8 cellular contexts compared by ENCODE assay signal in genomic region chr16:66606000-66606751, GRCh38. TPM values are rescaled to one million over a fixed set of nuclear protein-coding genes. Genes with fewer than 3 reads are reported as not detected.
DNase-seq lines count a peak whose midpoint lies in the region; ATAC-seq and TF ChIP-seq lines count a peak whose summit lies in the region.

No MANE protein-coding gene starts in this region.

- H3K4me3 Mint-ChIP-seq in IgD-negative memory B cell (peak overlapping the region; percentile 69 to 91 (median 80)), neural progenitor cell (peak overlapping the region; percentile 83)
- peak overlapping the region; percentile 74 for H3K4me3 Mint-ChIP-seq in central memory CD8-positive, alpha-beta T cell

- H2AFZ ChIP-seq in DND-41 (ENCODE audit: low read depth, low read length) (no peak overlapping the region), neural progenitor cell (replicated peaks) (no peak overlapping the region)

- H3K4me1 Mint-ChIP-seq in IgD-negative memory B cell (peaks cover 20 to 26% (median 20%) of the 10 kb centered on the region in 3 donors), neural progenitor cell (peaks cover 31% of the 10 kb centered on the region)
- H3K4me1 Mint-ChIP-seq in central memory CD8-positive, alpha-beta T cell = peaks cover 42% of the 10 kb centered on the region

- H3K9me3 Mint-ChIP-seq in IgD-negative memory B cell (peaks cover 0 to 4% (median 0%) of the 10 kb centered on the region in 3 donors), neural progenitor cell (no peaks in the 10 kb centered on the region)
- no peaks in the 10 kb centered on the region for H3K9me3 Mint-ChIP-seq in central memory CD8-positive, alpha-beta T cell

- H3K27me3 Mint-ChIP-seq in IgD-negative memory B cell (peaks cover 25% of the 10 kb centered on the region), neural progenitor cell (ENCODE audit: insufficient read depth, low read depth) (peaks cover 8% of the 10 kb centered on the region)
- H3K27me3 Mint-ChIP-seq in central memory CD8-positive, alpha-beta T cell = no peaks in the 10 kb centered on the region

- H3K36me3 Mint-ChIP-seq in IgD-negative memory B cell (no peaks in the 10 kb centered on the region), neural progenitor cell (peaks cover 15% of the 10 kb centered on the region)
- peaks cover 25% of the 10 kb centered on the region for H3K36me3 Mint-ChIP-seq in central memory CD8-positive, alpha-beta T cell (ENCODE audit: insufficient read depth)

- DNase-seq in DND-41 = no peak
- DNase-seq in central memory CD8-positive, alpha-beta T cell (ENCODE audit: low spot score in 2 of 2) = no peak
- no peak for DNase-seq in neural progenitor cell (ENCODE audit: low spot score)
- DNase-seq in GOT3 (lab: John Stamatoyannopoulos, UW) = no peak
- DNase-seq in putamen (ENCODE audit: low spot score) = no peak

- peak overlapping the region; percentile 92 for H3K9ac ChIP-seq in DND-41 (ENCODE audit: low read depth, low read length)
- H3K9ac ChIP-seq in neural progenitor cell = peak overlapping the region; percentile 62

- H3K36me3 ChIP-seq in DND-41 (ENCODE audit: insufficient read depth, low read length) = peaks cover 50% of the 10 kb centered on the region
- H3K36me3 ChIP-seq in neural progenitor cell = no peaks in the 10 kb centered on the region

- H3F3A ChIP-seq in neural progenitor cell (ENCODE audit: low read depth) = peaks cover 29% of the 10 kb centered on the region

- H3K4me1 ChIP-seq in DND-41 (ENCODE audit: insufficient read depth, low read length) = peaks cover 43% of the 10 kb centered on the region
- H3K4me1 ChIP-seq in neural progenitor cell = peaks cover 9% of the 10 kb centered on the region

- H3K4me2 ChIP-seq in DND-41 (ENCODE audit: insufficient read depth, low read length) (peak overlapping the region; percentile 95), neural progenitor cell (peak overlapping the region; percentile 85)

- peak overlapping the region; percentile 76 for H3K27ac ChIP-seq in DND-41 (ENCODE audit: low read length)
- H3K27ac ChIP-seq in neural progenitor cell = no peak overlapping the region

- H3K27me3 ChIP-seq in DND-41 (ENCODE audit: insufficient read depth, low read length, poor library complexity) (no peaks in the 10 kb centered on the region), neural progenitor cell (no peaks in the 10 kb centered on the region)

- peak overlapping the region in 1 of 3 donors; percentile 56 for H3K27ac Mint-ChIP-seq in IgD-negative memory B cell
- peak overlapping the region; percentile 60 for H3K27ac Mint-ChIP-seq in central memory CD8-positive, alpha-beta T cell (ENCODE audit: low read depth)
- H3K27ac Mint-ChIP-seq in neural progenitor cell = no peak overlapping the region

- peaks cover 53% of the 10 kb centered on the region for H4K20me1 ChIP-seq in DND-41 (ENCODE audit: insufficient read depth, low read length)
- H4K20me1 ChIP-seq in neural progenitor cell (ENCODE audit: low read depth) = peaks cover 51% of the 10 kb centered on the region

- TF ChIP-seq CTCF in DND-41 (IDR thresholded peaks at IDR 0.05; ENCODE audit: borderline replicate concordance, extremely low read depth, low read length, poor library complexity, severe bottlenecking) = no peak
- TF ChIP-seq CTCF in neural progenitor cell (IDR thresholded peaks at IDR 0.05) = no peak

- peak overlapping the region; percentile 72 to 83; a peak in 3 of 4 replicates for H3K4me3 ChIP-seq in DND-41 (ENCODE audit: low read depth in 1 of 2, low read length in 2 of 2)
- peak overlapping the region; percentile 95 for H3K4me3 ChIP-seq in neural progenitor cell

- ATAC-seq in DND-41 (ENCODE audit: insufficient read depth, low read depth) (no peak), GM19452 (IDR thresholded peaks at IDR 0.05; ENCODE audit: unreplicated experiment) (peak; percentile 52), GM19397 (IDR thresholded peaks at IDR 0.05; ENCODE audit: unreplicated experiment) (no peak)
- ATAC-seq in central memory CD8-positive, alpha-beta T cell (replicated peaks; ENCODE audit: extremely low read depth, poor library complexity, severe bottlenecking) = no peak

- H3K79me2 ChIP-seq in DND-41 (ENCODE audit: insufficient read depth, low read length) (peaks cover 53% of the 10 kb centered on the region), neural progenitor cell (ENCODE audit: low read depth) (peaks cover 43% of the 10 kb centered on the region)

- peaks cover 8% of the 10 kb centered on the region for H3K9me3 ChIP-seq in DND-41 (ENCODE audit: insufficient read depth, low read length, severe bottlenecking)
- no peaks in the 10 kb centered on the region for H3K9me3 ChIP-seq in neural progenitor cell (ENCODE audit: low read depth)

RNA-seq across cellular contexts. Expression of gene CMTM3, which starts 1.7 kb away (rescaled TPM):
- 5.2 TPM for polyA plus RNA-seq in IgD-negative memory B cell
- total RNA-seq in neural progenitor cell (ENCODE audit: low replicate concordance) = 18.3 and 47.4 TPM in 2 replicates

RNA-seq across cellular contexts. Expression of gene CMTM2, which starts 26.9 kb away (rescaled TPM):
- polyA plus RNA-seq in IgD-negative memory B cell = not detected
- total RNA-seq in neural progenitor cell (ENCODE audit: low replicate concordance) = not detected in 2 replicates

RNA-seq across cellular contexts. Expression of gene CMTM1, which starts 39.9 kb away (rescaled TPM):
- polyA plus RNA-seq in IgD-negative memory B cell = not detected
- 2.9 TPM in 1 of 2 replicates, not detected in the other for total RNA-seq in neural progenitor cell (ENCODE audit: low replicate concordance)

RNA-seq across cellular contexts. Expression of gene CKLF, which starts 53.8 kb away (rescaled TPM):
- polyA plus RNA-seq in IgD-negative memory B cell = 50.8 TPM
- 33.3 and 38.6 TPM in 2 replicates for total RNA-seq in neural progenitor cell (ENCODE audit: low replicate concordance)

RNA-seq across cellular contexts. Expression of gene TK2, which starts 56.3 kb away (rescaled TPM):
- polyA plus RNA-seq in IgD-negative memory B cell = 1.6 TPM
- total RNA-seq in neural progenitor cell (ENCODE audit: low replicate concordance) = 7.1 and 7.3 TPM in 2 replicates
